Comparison of ENCODE assay signal across 19 cellular contexts in genomic region chr17:80604007-80604728, GRCh38. TPM values are rescaled to one million over a fixed set of nuclear protein-coding genes. Genes with fewer than 3 reads are reported as not detected.
DNase-seq lines count a peak whose midpoint lies in the region; ATAC-seq, FAIRE-seq and TF ChIP-seq lines count a peak whose summit lies in the region.
"Had no signal": no experiment of that assay in that cellular context is flagged by ENCODE, and none has a peak within 500 bp of the region (broad histone marks: within the 10 kb centered on the region; RNA-seq: fewer than 3 reads in every experiment).

No MANE protein-coding gene starts in this region.

- no peak overlapping the region for H3K9ac ChIP-seq in K562 (ENCODE audit: insufficient read depth in 1 of 2, low read depth in 2 of 2, low read length in 2 of 2)

- intact Hi-C loops in CD4-positive, alpha-beta T cell (cut with DNase I, micrococcal nuclease) = no loop called here
- intact Hi-C loops in K562 (cut with micrococcal nuclease) = no loop called here
- intact Hi-C loops in tibial artery (cut with DNase I; ENCODE audit: low total_unique reads) = no loop called here

- POLR2A ChIA-PET in CD4-positive, alpha-beta T cell (lab: Charles Lee) = interaction anchor here (1.1 kb wide), 1 partner anchor 10 kb away, joined by 3 read pairs; no protein-coding TSS in a partner anchor
- POLR2A ChIA-PET in RWPE1 (lab: Yijun Ruan, JAX; ENCODE audit: low non-redundant PET) (interaction anchor here (0.6 kb wide), 1 partner anchor 48 kb away, joined by 4 read pairs; no protein-coding TSS in a partner anchor), K562 (lab: Yijun Ruan, JAX) (interaction anchor here (1.2 to 1.3 kb wide), 2 partner anchors 15 to 545 kb away, joined by 3 to 4 read pairs; no protein-coding TSS in a partner anchor)

- H3K27me3 Mint-ChIP-seq in CD4-positive, alpha-beta T cell = no peaks in the 10 kb centered on the region
- H3K27me3 Mint-ChIP-seq: progenitor cell of endocrine pancreas, type B pancreatic cell had no signal

- peaks cover 28 to 31% of the 10 kb centered on the region in 2 experiments for H3K4me1 ChIP-seq in K562 (replicated peaks in 1 of 2; ENCODE audit: control insufficient read depth in 2 of 2, insufficient read depth in 2 of 2, low read length in 2 of 2)
- H3K4me1 ChIP-seq in tibial artery = no peaks in the 10 kb centered on the region
- H3K4me1 ChIP-seq: breast epithelium had no signal

- H3K27ac Mint-ChIP-seq in CD4-positive, alpha-beta T cell = peak overlapping the region; percentile 84

- H3K4me1 Mint-ChIP-seq in CD4-positive, alpha-beta T cell (ENCODE audit: low read depth) = peaks cover 62% of the 10 kb centered on the region

- no peak overlapping the region for H3K4me3 ChIP-seq in HL-60 (replicated peaks; ENCODE audit: insufficient read depth, low read length)
- no peak overlapping the region for H3K4me3 ChIP-seq in K562
- no peak overlapping the region for H3K4me3 ChIP-seq in tibial artery
- H3K4me3 ChIP-seq: breast epithelium, dorsolateral prefrontal cortex, esophagus muscularis mucosa had no signal

- H4K20me1 ChIP-seq in K562 (replicated peaks; ENCODE audit: control insufficient read depth, insufficient read depth, low read length) = peaks cover 32% of the 10 kb centered on the region

- no peak overlapping the region for H3K27ac ChIP-seq in CD4-positive, alpha-beta T cell (ENCODE audit: low read depth, low read length)
- no peak overlapping the region for H3K27ac ChIP-seq in HL-60 (replicated peaks)
- H3K27ac ChIP-seq in RWPE1 = peak overlapping the region; percentile 10; the same call in 1 of the 2 replicates
- no peak overlapping the region for H3K27ac ChIP-seq in K562 (ENCODE audit: extremely low read depth, low read depth, low read length)
- H3K27ac ChIP-seq in tibial artery = no peak overlapping the region
- H3K27ac ChIP-seq: breast epithelium, dorsolateral prefrontal cortex, esophagus muscularis mucosa had no signal

- H3K9me1 ChIP-seq in K562 (ENCODE audit: control insufficient read depth, insufficient read depth, low read length) = no peaks in the 10 kb centered on the region

- no TSS peak for BruUV-seq in K562 (replicated peaks; lab: Mats Ljungman, UMichigan)

- TF ChIP-seq CTCF in CD4-positive, alpha-beta T cell (IDR thresholded peaks at IDR 0.05) = no peak
- TF ChIP-seq CTCF in HL-60 (IDR thresholded peaks at IDR 0.05; ENCODE audit: insufficient read depth, low read length) (no peak), RWPE1 (conservative IDR thresholded peaks at IDR 0.05; ENCODE audit: low read depth) (no peak), K562 (IDR thresholded peaks at IDR 0.05 in 2 of 3, conservative IDR thresholded peaks at IDR 0.05 in 1 of 3; ENCODE audit: insufficient read depth in 2 of 3, low read depth in 1 of 3, low read length in 3 of 3) (no peak), tibial artery (IDR thresholded peaks at IDR 0.05) (no peak)

- TF ChIP-seq POLR2A in K562 (conservative IDR thresholded peaks at IDR 0.05) = no peak

- peaks cover 86% of the 10 kb centered on the region for H3K79me2 ChIP-seq in K562 (ENCODE audit: control insufficient read depth, insufficient read depth, low read length)

- no peaks in the 10 kb centered on the region for H3K27me3 ChIP-seq in CD4-positive, alpha-beta T cell (ENCODE audit: control insufficient read depth, insufficient read depth, low read length)
- no peaks in the 10 kb centered on the region for H3K27me3 ChIP-seq in HL-60 (ENCODE audit: insufficient read depth, poor library complexity, severe bottlenecking)
- no peaks in the 10 kb centered on the region for H3K27me3 ChIP-seq in K562 (ENCODE audit: control insufficient read depth in 2 of 2, insufficient read depth in 2 of 2, low read length in 2 of 2)
- no peaks in the 10 kb centered on the region for H3K27me3 ChIP-seq in tibial artery
- H3K27me3 ChIP-seq: breast epithelium, dorsolateral prefrontal cortex, esophagus muscularis mucosa had no signal

- TF ChIP-seq EP300 in K562 (IDR thresholded peaks at IDR 0.05; ENCODE audit: low read length) = no peak

- 88% methylated on average over 7 of the region's 7 CpGs for WGBS in K562 (ENCODE audit: insufficient coverage, low coverage, missing lambda C conversion rate)

- in situ Hi-C loops in K562 (cut with MboI) = no loop called here

- no peak for ATAC-seq in CD4-positive, alpha-beta T cell (ENCODE audit: poor library complexity)
- ATAC-seq in K562 = no peak
- ATAC-seq: Panc1 had no signal

- no peaks in the 10 kb centered on the region for H3K9me3 ChIP-seq in CD4-positive, alpha-beta T cell (ENCODE audit: control insufficient read depth, low read length)
- H3K9me3 ChIP-seq in K562 (replicated peaks; ENCODE audit: control insufficient read depth, insufficient read depth, low read depth, low read length) = no peaks in the 10 kb centered on the region
- no peaks in the 10 kb centered on the region for H3K9me3 ChIP-seq in tibial artery
- H3K9me3 ChIP-seq: breast epithelium, esophagus muscularis mucosa had no signal

- H3K36me3 ChIP-seq in K562 (ENCODE audit: control insufficient read depth, insufficient read depth, low read length) (no peaks in the 10 kb centered on the region; the same call in 2 of the 3 replicates), tibial artery (no peaks in the 10 kb centered on the region)
- H3K36me3 ChIP-seq: breast epithelium, esophagus muscularis mucosa had no signal

- no peak for DNase-seq in CD4-positive, alpha-beta T cell
- DNase-seq in HL-60 (ENCODE audit: low read depth in 1 of 2, low spot score in 1 of 2) (peak; percentile 11 to 17), RWPE1 (ENCODE audit: low spot score) (no peak), K562 (ENCODE audit: extremely low read depth in 1 of 4, low spot score in 3 of 4) (no peak), dedifferentiated amniotic fluid mesenchymal stem cell (ENCODE audit: extremely low spot score) (no peak), DMS114 treated with DMSO at 0.1 percent for 48 hours (lab: John Stamatoyannopoulos, UW; ENCODE audit: unreplicated experiment) (no peak), NCI-H1105 (lab: John Stamatoyannopoulos, UW) (no peak), tibial artery (no peak)
- DNase-seq: activated CD8-positive, alpha-beta memory T cell treated with anti-CD3 and anti-CD28 coated beads, Interleukin-2, amount 50 U/mL, for 4 hours; dorsolateral prefrontal cortex; NCI-H1105 treated with DMSO at 0.1 percent for 48 hours; NCI-H526; SW 1271 had no signal

- H3K4me2 ChIP-seq in K562 (ENCODE audit: insufficient read depth, low read length) = no peak overlapping the region

- no peak overlapping the region for H2AFZ ChIP-seq in K562 (ENCODE audit: low read depth, low read length)

- no peak overlapping the region for H3K4me3 Mint-ChIP-seq in CD4-positive, alpha-beta T cell
- H3K4me3 Mint-ChIP-seq: type B pancreatic cell had no signal

- CTCF ChIA-PET in CD4-positive, alpha-beta T cell (lab: Charles Lee) = no interaction called here
- CTCF ChIA-PET in RWPE1 (lab: Yijun Ruan, JAX) (interaction anchor here (0.6 kb wide), 1 partner anchor 234 kb away, joined by 8 read pairs; no protein-coding TSS in a partner anchor), K562 (lab: Yijun Ruan, JAX; ENCODE audit: low intra/inter-chr PET ratio) (no interaction called here)

- no peaks in the 10 kb centered on the region for H3K9me3 Mint-ChIP-seq in CD4-positive, alpha-beta T cell

- no peak for TF ChIP-seq RAD21 in K562 (CRISPR knock-in tag; conservative IDR thresholded peaks at IDR 0.05 in 1 of 2, IDR thresholded peaks at IDR 0.05 in 1 of 2)

- no peak for FAIRE-seq in K562 (lab: Jason Lieb, UNC)
- FAIRE-seq: H1 had no signal

- H3K36me3 Mint-ChIP-seq in CD4-positive, alpha-beta T cell (ENCODE audit: low read depth) = no peaks in the 10 kb centered on the region

TF ChIP-seq in K562, 482 proteins besides CTCF, POLR2A, EP300 and RAD21:
- TF ChIP-seq SREBF1 (IDR thresholded peaks at IDR 0.05; ENCODE audit: borderline replicate concordance, low read depth, low read length) (no peak), CEBPB (tag; IDR thresholded peaks at IDR 0.05) (peak; percentile 28; the same call in 1 of the 2 replicates), ZNF707 (CRISPR knock-in tag; conservative IDR thresholded peaks at IDR 0.05) (peak; percentile 85)

RNA-seq across cellular contexts. Expression of gene RPTOR, which starts 59.5 kb away (rescaled TPM):
- 10 to 100 TPM; 45.0 to 47.1 TPM for total RNA-seq in CD4-positive, alpha-beta T cell
- 170 and 226 TPM in 2 replicates for total RNA-seq in K562 (2011; cell fraction: chromatin; rRNA removed; ENCODE audit: low replicate concordance)
- 113 and 116 TPM in 2 replicates for total RNA-seq in K562 (2011; cell fraction: nucleolus; rRNA removed)
- total RNA-seq in K562 (2011; cell fraction: nucleoplasm; rRNA removed) = 108 and 117 TPM in 2 replicates
- total RNA-seq in K562 (2014; rRNA removed) (18.6 and 19.1 TPM in 2 replicates), K562 (2014; rRNA removed; fragmentation: Illumina TruSeq; extraction: Trizol) (10.2 and 10.4 TPM in 2 replicates), K562 (2015; rRNA removed; fragmentation: Illumina TruSeq; extraction: Trizol) (9.5 and 10.7 TPM in 2 replicates), K562 (2021) (46.1 and 54.1 TPM in 2 replicates)
- polyA plus RNA-seq in K562 (2011; rRNA removed) (4.4 and 7.2 TPM in 2 replicates), K562 (2014; fragmentation: Illumina TruSeq; extraction: Trizol) (11.7 and 16.8 TPM in 2 replicates), K562 (2014; fragmentation: Nextera tagmentation; extraction: Ambion mirVana) (under 1 TPM; 0.24 to 0.35 TPM), K562 (2014; rRNA removed) (10.7 and 14.7 TPM in 2 replicates)
- 4.5 and 7.5 TPM in 2 replicates for polyA plus RNA-seq in K562 (2011; cell fraction: cytosol; rRNA removed)
- polyA plus RNA-seq in K562 (2011; cell fraction: nucleus; rRNA removed) = 23.2 and 25.8 TPM in 2 replicates
- 19.9 and 23.1 TPM in 2 replicates for polyA plus RNA-seq in K562 (2012)
- 16.6 and 17.9 TPM in 2 replicates for polyA minus RNA-seq in K562 (2011; rRNA and poly(A)+ RNA removed)
- polyA minus RNA-seq in K562 (2011; cell fraction: cytosol; rRNA and poly(A)+ RNA removed) = 21.9 and 26.8 TPM in 2 replicates
- 43.2 and 63.5 TPM in 2 replicates for polyA minus RNA-seq in K562 (2011; cell fraction: nucleus; rRNA and poly(A)+ RNA removed)

Comparison
In these comparisons a context has a peak if more than half of its experiments do, and no peak if none do; other contexts are left out.
1. DNase-seq: peak in HL-60 (2 of 2); none in CD4-positive, alpha-beta T cell (0 of 10), RWPE1 (single experiment), K562 (0 of 4), dedifferentiated amniotic fluid mesenchymal stem cell (single experiment), DMS114 treated with DMSO at 0.1 percent for 48 hours (single experiment), NCI-H1105 (single experiment) and tibial artery (0 of 2).